In genomic region chr7:115327326-115327725, GRCh38 we compare ENCODE assay signal across 23 cellular contexts.
"Had no signal": no experiment of that assay in that cellular context is flagged by ENCODE, and none has a peak within 500 bp of the region (broad histone marks: within the 10 kb centered on the region; RNA-seq: fewer than 3 reads in every experiment).

No MANE protein-coding gene starts in this region.

- H3K27ac ChIP-seq: coronary artery, dorsolateral prefrontal cortex, esophagus muscularis mucosa, foreskin keratinocyte, gastroesophageal sphincter, heart left ventricle, left lung had no signal

- H3K27me3 ChIP-seq: dorsolateral prefrontal cortex, esophagus muscularis mucosa, foreskin keratinocyte, gastroesophageal sphincter, heart left ventricle, left lung had no signal

- H3K4me1 Mint-ChIP-seq: memory B cell, naive B cell had no signal

- H3K9me3 Mint-ChIP-seq: memory B cell had no signal

- H3K27ac Mint-ChIP-seq: memory B cell, naive B cell had no signal

- H3K36me3 Mint-ChIP-seq: memory B cell, naive B cell had no signal

- H3K4me1 ChIP-seq: esophagus muscularis mucosa, gastroesophageal sphincter, heart left ventricle, left lung had no signal

- H3K4me3 ChIP-seq: coronary artery, dorsolateral prefrontal cortex, esophagus muscularis mucosa, gastroesophageal sphincter, heart left ventricle, left lung, lung, mucosa of descending colon had no signal

- FAIRE-seq: colon, endothelial cell of umbilical vein, frontal cortex, islet of Langerhans, keratinocyte had no signal

- H3K36me3 ChIP-seq: esophagus muscularis mucosa, gastroesophageal sphincter, heart left ventricle, left lung had no signal

- H3K4me3 Mint-ChIP-seq: memory B cell, naive B cell had no signal

- H3K9me3 ChIP-seq: esophagus muscularis mucosa, gastroesophageal sphincter, heart left ventricle, left lung, mucosa of descending colon had no signal

- ATAC-seq: gastroesophageal sphincter, heart left ventricle, left cardiac atrium, left lung, left ventricle myocardium superior, mucosa of descending colon had no signal

- DNase-seq: dermis blood vessel endothelial cell; dorsolateral prefrontal cortex; effector CD4-positive, alpha-beta T cell; effector memory CD4-positive, alpha-beta T cell; heart left ventricle; hippocampal formation; left cardiac atrium; left lung; left ventricle myocardium superior; mesendoderm; mucosa of descending colon; naive B cell had no signal
